Comparison of ENCODE assay signal across 8 cellular contexts in genomic region chr19:49301165-49301865, GRCh38. TPM values are rescaled to one million over a fixed set of nuclear protein-coding genes. Genes with fewer than 3 reads are reported as not detected.
DNase-seq lines count a peak whose midpoint lies in the region; ATAC-seq and TF ChIP-seq lines count a peak whose summit lies in the region.

No MANE protein-coding gene starts in this region.

- intact Hi-C loops in CD8-positive, alpha-beta T cell (cut with DNase I, micrococcal nuclease) = loop anchor here in 1 of 2 experiments (2.0 kb wide), 1 partner anchor 75 kb away; no protein-coding TSS in a partner anchor
- intact Hi-C loops in activated CD4-positive, alpha-beta memory T cell treated with anti-CD3 and anti-CD28 coated beads for 36 hours (cut with micrococcal nuclease) = loop anchor here (1.0 to 2.0 kb wide), 2 partner anchors 35 to 75 kb away; no protein-coding TSS in a partner anchor

- no peak overlapping the region for H3K27ac ChIP-seq in CD8-positive, alpha-beta T cell (ENCODE audit: low read depth, low read length)

- peaks cover 6% of the 10 kb centered on the region for H3K9me3 Mint-ChIP-seq in CD8-positive, alpha-beta T cell
- H3K9me3 Mint-ChIP-seq in activated CD4-positive, alpha-beta memory T cell treated with anti-CD3 and anti-CD28 coated beads for 36 hours = peaks cover 8% of the 10 kb centered on the region

- H3K4me1 Mint-ChIP-seq in CD8-positive, alpha-beta T cell (ENCODE audit: low read depth) = peaks cover 8% of the 10 kb centered on the region
- H3K4me1 Mint-ChIP-seq in activated CD4-positive, alpha-beta memory T cell treated with anti-CD3 and anti-CD28 coated beads for 36 hours (ENCODE audit: low read depth) = no peaks in the 10 kb centered on the region

- peak; percentile 58 to 86 (median 76) for DNase-seq in CD8-positive, alpha-beta T cell
- DNase-seq in HFF-Myc (ENCODE audit: extremely low read depth, low read depth) (peak; percentile 39), NCI-H748 (lab: John Stamatoyannopoulos, UW; ENCODE audit: unreplicated experiment) (peak; percentile 67), lung microvascular endothelial cell (ENCODE audit: low read depth in 2 of 2) (peak; percentile 68 to 79)
- DNase-seq in activated CD4-positive, alpha-beta memory T cell treated with anti-CD3 and anti-CD28 coated beads for 36 hours = peak; percentile 88
- DNase-seq in effector CD4-positive, alpha-beta T cell = peak; percentile 72
- peak; percentile 67 for DNase-seq in stimulated activated CD8-positive, alpha-beta memory T cell treated with anti-CD3 and anti-CD28 coated beads, Interleukin-12 subunit alpha, Interleukin-12 subunit beta, amount 100 ng/mL, for 1 hour (ENCODE audit: low read depth)

- CTCF ChIA-PET in CD8-positive, alpha-beta T cell (lab: Charles Lee) = interaction anchor here (0.6 to 2.5 kb wide), 32 partner anchors 8 to 370 kb away, joined by 3 to 16 read pairs (median 4); partner anchors contain the start of genes FLT3LG and SLC17A7
- CTCF ChIA-PET in activated CD4-positive, alpha-beta memory T cell treated with anti-CD3 and anti-CD28 coated beads for 36 hours (lab: Charles Lee) = interaction anchor here (0.7 to 5.0 kb wide), 35 partner anchors 9 to 203 kb away, joined by 3 to 47 read pairs (median 4); partner anchors contain the start of genes ALDH16A1 and SLC6A16

- ATAC-seq in CD8-positive, alpha-beta T cell = peak; percentile 83
- ATAC-seq in GM18498 (IDR thresholded peaks at IDR 0.05; ENCODE audit: unreplicated experiment) = no peak

- H3K4me1 ChIP-seq in CD8-positive, alpha-beta T cell (ENCODE audit: insufficient read depth, low read length) = peaks cover 5% of the 10 kb centered on the region

- no peak overlapping the region for H3K27ac Mint-ChIP-seq in CD8-positive, alpha-beta T cell
- H3K27ac Mint-ChIP-seq in activated CD4-positive, alpha-beta memory T cell treated with anti-CD3 and anti-CD28 coated beads for 36 hours = no peak overlapping the region

- no peak overlapping the region for H3K4me3 Mint-ChIP-seq in CD8-positive, alpha-beta T cell
- H3K4me3 Mint-ChIP-seq in activated CD4-positive, alpha-beta memory T cell treated with anti-CD3 and anti-CD28 coated beads for 36 hours = no peak overlapping the region

- H3K36me3 ChIP-seq in CD8-positive, alpha-beta T cell (ENCODE audit: insufficient read depth, low read length) = no peaks in the 10 kb centered on the region

- no peak overlapping the region for H3K4me3 ChIP-seq in CD8-positive, alpha-beta T cell (ENCODE audit: low read depth, low read length)
- no peak overlapping the region for H3K4me3 ChIP-seq in HFF-Myc (replicated peaks; ENCODE audit: low read depth, low read length)

- H3K27me3 Mint-ChIP-seq in CD8-positive, alpha-beta T cell (ENCODE audit: low read depth) = no peaks in the 10 kb centered on the region
- no peaks in the 10 kb centered on the region for H3K27me3 Mint-ChIP-seq in activated CD4-positive, alpha-beta memory T cell treated with anti-CD3 and anti-CD28 coated beads for 36 hours

- H3K36me3 Mint-ChIP-seq in CD8-positive, alpha-beta T cell = no peaks in the 10 kb centered on the region
- no peaks in the 10 kb centered on the region for H3K36me3 Mint-ChIP-seq in activated CD4-positive, alpha-beta memory T cell treated with anti-CD3 and anti-CD28 coated beads for 36 hours

- peak; percentile 88 for TF ChIP-seq CTCF in CD8-positive, alpha-beta T cell (IDR thresholded peaks at IDR 0.05)
- peak; percentile 99 for TF ChIP-seq CTCF in HFF-Myc (IDR thresholded peaks at IDR 0.05; ENCODE audit: low read depth, low read length, missing control alignments)

- H3K9me3 ChIP-seq in CD8-positive, alpha-beta T cell (ENCODE audit: low read length) = no peaks in the 10 kb centered on the region

- H3K27me3 ChIP-seq in CD8-positive, alpha-beta T cell (ENCODE audit: insufficient read depth, low read length) = no peaks in the 10 kb centered on the region

- POLR2A ChIA-PET in CD8-positive, alpha-beta T cell (lab: Charles Lee) = no interaction called here
- POLR2A ChIA-PET in activated CD4-positive, alpha-beta memory T cell treated with anti-CD3 and anti-CD28 coated beads for 36 hours (lab: Charles Lee) = no interaction called here

RNA-seq across cellular contexts. Expression of gene SLC6A16, which starts 23.7 kb away (rescaled TPM):
- total RNA-seq in CD8-positive, alpha-beta T cell = 1 to 10 TPM; 2.3 to 2.5 TPM
- total RNA-seq in activated CD4-positive, alpha-beta memory T cell treated with anti-CD3 and anti-CD28 coated beads for 36 hours = 1 to 10 TPM; 1.0 to 1.3 TPM
- 0.20 and 0.22 TPM in 2 replicates for total RNA-seq in lung microvascular endothelial cell

RNA-seq across cellular contexts. Expression of gene CD37, which starts 33.9 kb away (rescaled TPM):
- total RNA-seq in CD8-positive, alpha-beta T cell = 100 to 1,000 TPM; 279 to 281 TPM
- 100 to 1,000 TPM; 178 to 181 TPM for total RNA-seq in activated CD4-positive, alpha-beta memory T cell treated with anti-CD3 and anti-CD28 coated beads for 36 hours
- not detected in 2 replicates for total RNA-seq in lung microvascular endothelial cell

Comparison
In these comparisons a context has a peak if more than half of its experiments do, and no peak if none do; other contexts are left out.
1. RNA of gene CD37, which starts 33.9 kb away (total RNA-seq): 279 to 281 TPM in CD8-positive, alpha-beta T cell and 178 to 181 TPM in activated CD4-positive, alpha-beta memory T cell treated with anti-CD3 and anti-CD28 coated beads for 36 hours; not detected in lung microvascular endothelial cell; every median in the first group is over 100 times any median in the second.
2. Peak in every context shown above with its lines, with median percentiles within 50 percentile points of each other: DNase-seq.